Comparison of ENCODE assay signal across 19 cellular contexts in the genomic region with DNA sequence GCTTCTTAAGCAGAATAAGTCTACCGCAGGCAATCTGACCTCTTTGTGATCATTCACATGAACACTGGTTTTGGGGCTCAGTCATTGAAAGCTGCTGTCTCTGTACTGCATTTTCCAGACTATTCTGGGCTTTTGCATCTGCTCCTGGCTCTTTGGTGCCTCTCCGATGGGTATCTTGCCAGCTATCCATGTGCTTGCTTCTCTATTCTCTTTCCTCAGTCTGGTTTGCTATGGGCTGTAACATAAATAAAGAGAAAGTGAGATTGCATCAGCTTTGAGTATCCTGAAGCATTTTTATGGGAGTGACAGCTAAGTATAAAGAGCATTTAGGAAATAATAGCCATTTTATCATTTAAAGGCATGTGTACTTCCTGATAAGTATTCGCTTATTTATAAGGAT.
DNase-seq lines count a peak whose midpoint lies in the region; ATAC-seq and TF ChIP-seq lines count a peak whose summit lies in the region.
"Had no signal": no experiment of that assay in that cellular context is flagged by ENCODE, and none has a peak within 500 bp of the region (broad histone marks: within the 10 kb centered on the region; RNA-seq: fewer than 3 reads in every experiment).

No MANE protein-coding gene starts in this region.

- peak overlapping the region; percentile 10 for H3K4me2 ChIP-seq in parathyroid adenoma (ENCODE audit: low read length)

- H3K9me3 ChIP-seq in BE2C, result no peaks in the 10 kb centered on the region
- H3K9me3 ChIP-seq in parathyroid adenoma (ENCODE audit: control insufficient read depth, low read length), result no peaks in the 10 kb centered on the region
- no peaks in the 10 kb centered on the region for H3K9me3 ChIP-seq in upper lobe of left lung
- H3K9me3 ChIP-seq: neutrophil had no signal

- H3K27me3 Mint-ChIP-seq in effector memory CD8-positive, alpha-beta T cell, result no peaks in the 10 kb centered on the region
- H3K27me3 Mint-ChIP-seq: IgD-negative memory B cell had no signal

- TF ChIP-seq POLR2A in upper lobe of left lung (IDR thresholded peaks at IDR 0.05), result no peak

- H3K36me3 ChIP-seq in BE2C (no peaks in the 10 kb centered on the region), parathyroid adenoma (ENCODE audit: control insufficient read depth, insufficient read depth, low read length) (no peaks in the 10 kb centered on the region), upper lobe of left lung (no peaks in the 10 kb centered on the region)
- H3K36me3 ChIP-seq: neutrophil had no signal

- 52 to 60% methylated on average over 3 of the region's 3 CpGs for WGBS in upper lobe of left lung, 2 donors

- H3K27ac Mint-ChIP-seq in effector memory CD8-positive, alpha-beta T cell, result no peak overlapping the region
- H3K27ac Mint-ChIP-seq: activated CD8-positive, alpha-beta memory T cell treated with anti-CD3 and anti-CD28 coated beads, Interleukin-2, amount 10 ng/mL, durations not matched to agents 7 days and 5 days; IgD-negative memory B cell had no signal

- H3K4me3 ChIP-seq in BE2C (ENCODE audit: low read depth, low read length) (no peak overlapping the region), parathyroid adenoma (ENCODE audit: low read depth, low read length) (no peak overlapping the region), upper lobe of left lung (no peak overlapping the region)
- H3K4me3 ChIP-seq: dorsolateral prefrontal cortex, GM12878 had no signal

- H3K27ac ChIP-seq in parathyroid adenoma, result no peak overlapping the region
- no peak overlapping the region for H3K27ac ChIP-seq in upper lobe of left lung
- H3K27ac ChIP-seq: C4-2B, neutrophil had no signal

- H3K4me3 Mint-ChIP-seq in effector memory CD8-positive, alpha-beta T cell, result no peak overlapping the region
- H3K4me3 Mint-ChIP-seq: activated CD8-positive, alpha-beta memory T cell treated with anti-CD3 and anti-CD28 coated beads, Interleukin-2, amount 10 ng/mL, durations not matched to agents 7 days and 5 days; IgD-negative memory B cell had no signal

- peaks cover 9 to 74% of the 10 kb centered on the region in 2 donors for H3K4me1 Mint-ChIP-seq in effector memory CD8-positive, alpha-beta T cell (ENCODE audit: low read depth in 2 of 2)
- H3K4me1 Mint-ChIP-seq: activated CD8-positive, alpha-beta memory T cell treated with anti-CD3 and anti-CD28 coated beads, Interleukin-2, amount 10 ng/mL, durations not matched to agents 7 days and 5 days; IgD-negative memory B cell had no signal

- no peak for ATAC-seq in effector memory CD8-positive, alpha-beta T cell (replicated peaks)
- ATAC-seq in upper lobe of left lung (ENCODE audit: low FRiP score in 2 of 2) (no peak), GM19324 (IDR thresholded peaks at IDR 0.05; ENCODE audit: low FRiP score, unreplicated experiment) (no peak)
- ATAC-seq: activated CD8-positive, alpha-beta memory T cell treated with anti-CD3 and anti-CD28 coated beads, Interleukin-2, amount 10 ng/mL, durations not matched to agents 7 days and 5 days; GM12878; HCT116 had no signal

- H3K9me3 Mint-ChIP-seq in effector memory CD8-positive, alpha-beta T cell, result no peaks in the 10 kb centered on the region
- H3K9me3 Mint-ChIP-seq: IgD-negative memory B cell had no signal

- no peak overlapping the region for H3K9ac ChIP-seq in parathyroid adenoma

- H3K4me1 ChIP-seq in BE2C, result peaks cover 51% of the 10 kb centered on the region
- H3K4me1 ChIP-seq in parathyroid adenoma, result no peaks in the 10 kb centered on the region
- H3K4me1 ChIP-seq in upper lobe of left lung, result peaks cover 24 to 35% (median 31%) of the 10 kb centered on the region in 4 donors

- no peaks in the 10 kb centered on the region for H3K36me3 Mint-ChIP-seq in effector memory CD8-positive, alpha-beta T cell (ENCODE audit: insufficient read depth)
- H3K36me3 Mint-ChIP-seq: activated CD8-positive, alpha-beta memory T cell treated with anti-CD3 and anti-CD28 coated beads, Interleukin-2, amount 10 ng/mL, durations not matched to agents 7 days and 5 days; IgD-negative memory B cell had no signal

- H2AFZ ChIP-seq in parathyroid adenoma, result no peak overlapping the region

- TF ChIP-seq EP300 in upper lobe of left lung (IDR thresholded peaks at IDR 0.05), result no peak

- peak; percentile 76 for DNase-seq in BE2C
- DNase-seq in NCI-H446 (lab: John Stamatoyannopoulos, UW), result peak; percentile 22 to 25
- peak; percentile 82 for DNase-seq in fibroblast of peridontal ligament (ENCODE audit: extremely low read depth)
- no peak for DNase-seq in hypothalamus (lab: John Stamatoyannopoulos, UW)
- no peak for DNase-seq in effector memory CD8-positive, alpha-beta T cell
- no peak for DNase-seq in upper lobe of left lung
- DNase-seq: activated CD8-positive, alpha-beta memory T cell treated with anti-CD3 and anti-CD28 coated beads, Interleukin-2, amount 10 ng/mL, durations not matched to agents 7 days and 5 days; activated gamma-delta T cell; NCI-H1092; NCI-H2227 treated with DMSO at 0.1 percent for 48 hours; stimulated activated naive CD4-positive, alpha-beta T cell had no signal

- no peaks in the 10 kb centered on the region for H3K79me2 ChIP-seq in parathyroid adenoma

- TF ChIP-seq CTCF in BE2C (IDR thresholded peaks at IDR 0.05; ENCODE audit: low read depth, low read length) (no peak), parathyroid adenoma (IDR thresholded peaks at IDR 0.05) (no peak), upper lobe of left lung (IDR thresholded peaks at IDR 0.05) (no peak)

- H3K27me3 ChIP-seq in BE2C (no peaks in the 10 kb centered on the region), parathyroid adenoma (ENCODE audit: control insufficient read depth, insufficient read depth, low read length) (no peaks in the 10 kb centered on the region), upper lobe of left lung (no peaks in the 10 kb centered on the region)
- H3K27me3 ChIP-seq: dorsolateral prefrontal cortex, neutrophil had no signal

Comparison
In these comparisons a context has a peak if more than half of its experiments do, and no peak if none do; other contexts are left out.
1. DNase-seq: peak in BE2C (single experiment), NCI-H446 (2 of 2) and fibroblast of peridontal ligament (single experiment); none in hypothalamus (0 of 51), effector memory CD8-positive, alpha-beta T cell (0 of 3) and upper lobe of left lung (0 of 2).